In genomic region chr1:8261398-8261762, GRCh38 we compare ENCODE assay signal across 15 cellular contexts. TPM values are rescaled to one million over a fixed set of nuclear protein-coding genes. Genes with fewer than 3 reads are reported as not detected.
DNase-seq lines count a peak whose midpoint lies in the region; ATAC-seq, FAIRE-seq and TF ChIP-seq lines count a peak whose summit lies in the region.
"Had no signal": no experiment of that assay in that cellular context is flagged by ENCODE, and none has a peak within 500 bp of the region (broad histone marks: within the 10 kb centered on the region; RNA-seq: fewer than 3 reads in every experiment).

No MANE protein-coding gene starts in this region.

- DNase-seq in Panc1 (ENCODE audit: low read depth, low spot score) (no peak), H1 (ENCODE audit: low read depth in 1 of 2, low spot score in 2 of 2) (no peak), nephron progenitor cell (no peak), G401 (ENCODE audit: low spot score) (no peak)
- no peak for DNase-seq in activated naive CD4-positive, alpha-beta T cell treated with anti-CD3 and anti-CD28 coated beads, Interleukin-2, amount 50 U/mL, for 72 hours (ENCODE audit: low spot score in 2 of 2)
- DNase-seq: AML-193; CD4-positive, alpha-beta memory T cell; DMS153; DMS79; GF-D8; GOT3; H9 had no signal

- CTCF ChIA-PET in Panc1 (lab: Charles Lee): no interaction called here
- CTCF ChIA-PET in H1 (lab: Charles Lee; ENCODE audit: partially characterized antibody): interaction anchor here (0.6 to 1.1 kb wide), 4 partner anchors 13 to 65 kb away, joined by 3 to 4 read pairs (median 3); no protein-coding TSS in a partner anchor

- peaks cover 12% of the 10 kb centered on the region for H3K27me3 Mint-ChIP-seq in nephron progenitor cell (ENCODE audit: low read depth, poor library complexity)

- H2BK15ac ChIP-seq in H1 (ENCODE audit: low read length): no peak overlapping the region

- no peaks in the 10 kb centered on the region for H3K79me2 ChIP-seq in H1 (ENCODE audit: control insufficient read depth in 1 of 2, insufficient read depth in 2 of 2, low read length in 2 of 2)

- no peak overlapping the region for H3K14ac ChIP-seq in H1 (ENCODE audit: insufficient read length)

- BruUV-seq in Panc1 (replicated peaks; lab: Mats Ljungman, UMichigan): no TSS peak

- H4K20me1 ChIP-seq in H1 (replicated peaks in 1 of 2; ENCODE audit: control insufficient read depth in 1 of 2, insufficient read depth in 2 of 2, low read length in 2 of 2): no peaks in the 10 kb centered on the region

- 100% methylated on average over 1 of the region's 1 CpG; no CpG with 5 or more reads in 1 of the 2 experiments for WGBS in H1 (ENCODE audit: extremely low coverage in 1 of 2, insufficient coverage in 1 of 2, insufficient read length in 1 of 2, insufficient replicate concordance in 2 of 2, low coverage in 1 of 2, low lambda C conversion rate in 2 of 2, missing lambda C conversion rate in 1 of 2), 2 experiments

- H3K4me2 ChIP-seq in H1 (ENCODE audit: insufficient read depth in 1 of 2, low read depth in 2 of 2, low read length in 2 of 2): no peak overlapping the region

- POLR2A ChIA-PET in Panc1 (lab: Charles Lee): interaction anchor here (0.6 kb wide), 1 partner anchor 50 kb away, joined by 3 read pairs; no protein-coding TSS in a partner anchor
- POLR2A ChIA-PET in H1 (lab: Charles Lee; ENCODE audit: partially characterized antibody): no interaction called here

- H3K36me3 ChIP-seq in Panc1 (ENCODE audit: control insufficient read depth, insufficient read depth, low read length) (no peaks in the 10 kb centered on the region), H1 (ENCODE audit: control insufficient read depth in 2 of 4, insufficient read depth in 4 of 4, low read length in 3 of 4) (no peaks in the 10 kb centered on the region)

- no peaks in the 10 kb centered on the region for H3K79me1 ChIP-seq in H1 (ENCODE audit: low read depth, low read length)

- no peak for TF ChIP-seq POLR2A in H1 (IDR thresholded peaks at IDR 0.05; ENCODE audit: control extremely low read depth in 1 of 2, low read depth in 2 of 2, low read length in 2 of 2)

- H2BK12ac ChIP-seq in H1 (ENCODE audit: low read depth, low read length): peak overlapping the region; percentile 68; the same call in 1 of the 2 replicates

- intact Hi-C loops in Panc1 (cut with micrococcal nuclease; ENCODE audit: unreplicated experiment): no loop called here

- no peaks in the 10 kb centered on the region for H3K36me3 Mint-ChIP-seq in nephron progenitor cell (ENCODE audit: low read depth)
- no peaks in the 10 kb centered on the region for H3K36me3 Mint-ChIP-seq in activated naive CD4-positive, alpha-beta T cell treated with anti-CD3 and anti-CD28 coated beads, Interleukin-2, amount 50 U/mL, for 72 hours
- H3K36me3 Mint-ChIP-seq: CD14-positive monocyte; CD4-positive, alpha-beta memory T cell had no signal

- no peak overlapping the region for H2BK120ac ChIP-seq in H1 (replicated peaks; ENCODE audit: low read depth, low read length)

- H3K18ac ChIP-seq in H1 (ENCODE audit: extremely low read depth, low read length): no peak overlapping the region

- in situ Hi-C loops in Panc1 (cut with HindIII; ENCODE audit: low pct_unique_long_range_greater_than_20kb, low sequenced_read_pairs): no loop called here
- in situ Hi-C loops in G401 (cut with HindIII; ENCODE audit: low sequenced_read_pairs): no loop called here

- no peak overlapping the region for H3K56ac ChIP-seq in H1 (replicated peaks; ENCODE audit: insufficient read length, low read depth, low read length)

- no peaks in the 10 kb centered on the region for H3K9me3 ChIP-seq in Panc1 (ENCODE audit: control insufficient read depth, insufficient read depth, low read depth, low read length)
- H3K9me3 ChIP-seq in H1 (ENCODE audit: insufficient read depth in 2 of 2, low read depth in 1 of 2, low read length in 1 of 2): no peaks in the 10 kb centered on the region; a peak in 1 of 4 replicates

- no peak for TF ChIP-seq CTCF in Panc1 (IDR thresholded peaks at IDR 0.05)
- TF ChIP-seq CTCF in H1 (IDR thresholded peaks at IDR 0.05; ENCODE audit: control extremely low read depth in 1 of 3, insufficient read depth in 1 of 3, low read depth in 1 of 3, low read length in 3 of 3): no peak
- no peak for TF ChIP-seq CTCF in nephron progenitor cell (IDR thresholded peaks at IDR 0.05)

- no peak for TF ChIP-seq EP300 in H1 (IDR thresholded peaks at IDR 0.05; ENCODE audit: borderline replicate concordance in 1 of 2, low read depth in 2 of 2, low read length in 2 of 2)

- H3K9me3 Mint-ChIP-seq in nephron progenitor cell: peaks cover 5% of the 10 kb centered on the region
- H3K9me3 Mint-ChIP-seq in activated naive CD4-positive, alpha-beta T cell treated with anti-CD3 and anti-CD28 coated beads, Interleukin-2, amount 50 U/mL, for 72 hours: no peaks in the 10 kb centered on the region
- H3K9me3 Mint-ChIP-seq: CD4-positive, alpha-beta memory T cell had no signal

- no peak overlapping the region for H2AFZ ChIP-seq in H1 (ENCODE audit: low read length)

- no peak overlapping the region for H3K4ac ChIP-seq in H1 (replicated peaks; ENCODE audit: insufficient read length, low read depth, low read length)

- no peak for FAIRE-seq in H1 (lab: Jason Lieb, UNC)
- FAIRE-seq: A204.1 had no signal

- H3K4me3 ChIP-seq in Panc1 (ENCODE audit: low read depth in 2 of 2, low read length in 2 of 2) (no peak overlapping the region), H1 (ENCODE audit: extremely low read depth in 1 of 4, insufficient read depth in 2 of 4, low read depth in 3 of 4, low read length in 4 of 4) (no peak overlapping the region)

- no peak overlapping the region for H4K91ac ChIP-seq in H1 (replicated peaks; ENCODE audit: insufficient read length, low read length)

- no peak overlapping the region for H4K5ac ChIP-seq in H1 (ENCODE audit: insufficient read length, low read depth, low read length)

- H3K4me1 ChIP-seq in Panc1 (ENCODE audit: control insufficient read depth, insufficient read depth, low read length): peaks cover 34% of the 10 kb centered on the region
- H3K4me1 ChIP-seq in H1 (replicated peaks in 1 of 4; ENCODE audit: control insufficient read depth in 3 of 4, insufficient read depth in 4 of 4, low read length in 3 of 4): peaks cover 4 to 10% (median 5%) of the 10 kb centered on the region in 4 experiments

- ATAC-seq in Panc1: no peak
- ATAC-seq in GM18909 (IDR thresholded peaks at IDR 0.05; ENCODE audit: poor library complexity, unreplicated experiment): no peak
- no peak for ATAC-seq in activated naive CD4-positive, alpha-beta T cell treated with anti-CD3 and anti-CD28 coated beads, Interleukin-2, amount 50 U/mL, for 72 hours

- peaks cover 36% of the 10 kb centered on the region for H3K4me1 Mint-ChIP-seq in nephron progenitor cell
- H3K4me1 Mint-ChIP-seq: CD14-positive monocyte; CD4-positive, alpha-beta memory T cell had no signal

- TF ChIP-seq RAD21 in H1 (IDR thresholded peaks at IDR 0.05 in 1 of 2, conservative IDR thresholded peaks at IDR 0.05 in 1 of 2; ENCODE audit: low read depth in 2 of 2, low read length in 2 of 2): no peak

- H3K27ac ChIP-seq in Panc1 (ENCODE audit: low read length): peak overlapping the region; percentile 97
- H3K27ac ChIP-seq in H1 (ENCODE audit: low read depth, low read length): no peak overlapping the region

- H2BK5ac ChIP-seq in H1 (ENCODE audit: low read depth, low read length): no peak overlapping the region

- H3K9ac ChIP-seq in H1 (replicated peaks in 1 of 4; ENCODE audit: extremely low read depth in 1 of 4, low read depth in 3 of 4, low read length in 3 of 4): no peak overlapping the region

- no peak overlapping the region for H3K23ac ChIP-seq in H1 (ENCODE audit: insufficient read length)

- H4K8ac ChIP-seq in H1 (ENCODE audit: extremely low read depth, insufficient read depth, low read length): no peak overlapping the region

- no peak overlapping the region for H2AK5ac ChIP-seq in H1 (ENCODE audit: low read depth, low read length)

- H3K4me3 Mint-ChIP-seq in nephron progenitor cell: no peak overlapping the region
- H3K4me3 Mint-ChIP-seq: CD14-positive monocyte; CD4-positive, alpha-beta memory T cell; H9 had no signal

- H3K23me2 ChIP-seq in H1 (ENCODE audit: low read depth, low read length): no peaks in the 10 kb centered on the region

- H2BK20ac ChIP-seq in H1 (ENCODE audit: low read length): no peak overlapping the region

- no peaks in the 10 kb centered on the region for H3K27me3 ChIP-seq in Panc1 (ENCODE audit: control insufficient read depth, insufficient read depth, low read length)
- H3K27me3 ChIP-seq in H1 (replicated peaks in 1 of 4; ENCODE audit: control insufficient read depth in 3 of 4, extremely low read depth in 1 of 4, insufficient read depth in 3 of 4, low read length in 3 of 4): no peaks in the 10 kb centered on the region

- peak overlapping the region; percentile 12 for H3K27ac Mint-ChIP-seq in nephron progenitor cell
- peak overlapping the region in 1 of 2 donors; percentile 52 for H3K27ac Mint-ChIP-seq in activated naive CD4-positive, alpha-beta T cell treated with anti-CD3 and anti-CD28 coated beads, Interleukin-2, amount 50 U/mL, for 72 hours
- H3K27ac Mint-ChIP-seq: CD14-positive monocyte; CD4-positive, alpha-beta memory T cell had no signal

TF ChIP-seq in H1, 55 proteins besides CTCF, POLR2A, EP300 and RAD21 (continues in another document):
- TF ChIP-seq USF2 (IDR thresholded peaks at IDR 0.05; ENCODE audit: low read length) (no peak), CBX5 (IDR thresholded peaks at IDR 0.05; ENCODE audit: low read depth, low read length) (no peak), ASH2L (IDR thresholded peaks at IDR 0.05; ENCODE audit: low read length) (no peak)

RNA-seq across cellular contexts. Expression of gene SLC45A1, which starts 56.5 kb away (rescaled TPM):
- total RNA-seq in Panc1 (2021; ENCODE audit: unreplicated experiment): 11.3 TPM
- 49.4 TPM for polyA plus RNA-seq in Panc1 (2012; ENCODE audit: insufficient read length)
- total RNA-seq in H1 (2021; fragmentation: NEBNext Ultra II Directional; extraction: Animal tissue kit (Norgen Biotek cat#: 25700)): 1.6 and 1.7 TPM in 2 replicates
- polyA plus RNA-seq in H1 (2011; rRNA removed): 1.0 and 1.6 TPM in 2 replicates
- 0.96 TPM for polyA plus RNA-seq in H1 (2011; cell fraction: cytosol; rRNA removed)
- polyA plus RNA-seq in H1 (2011; cell fraction: nucleus; rRNA removed): 1.5 TPM
- polyA plus RNA-seq in H1 (2012, experiment 1 of 2): 1.6 to 2.1 TPM (median 1.8 TPM) in 4 replicates
- 1.8 TPM for polyA plus RNA-seq in H1 (2012, experiment 2 of 2)
- 2.7 TPM for polyA plus RNA-seq in H1 (2013, experiment 1 of 2)
- polyA plus RNA-seq in H1 (2013, experiment 2 of 2): 3.0 TPM
- polyA minus RNA-seq in H1 (2011; rRNA and poly(A)+ RNA removed): 0.32 and 1.1 TPM in 2 replicates
- polyA minus RNA-seq in H1 (2011; cell fraction: cytosol; rRNA and poly(A)+ RNA removed): not detected
- 1.2 TPM for polyA minus RNA-seq in H1 (2011; cell fraction: nucleus; rRNA and poly(A)+ RNA removed)
- 3.6 and 9.5 TPM in 2 replicates for total RNA-seq in G401 (2014; rRNA removed; shearing (Covaris generic))
- total RNA-seq in activated naive CD4-positive, alpha-beta T cell treated with anti-CD3 and anti-CD28 coated beads, Interleukin-2, amount 50 U/mL, for 72 hours: under 1 TPM; 0.20 to 0.43 TPM
- polyA plus RNA-seq: CD14-positive monocyte had no signal
